14 cellular contexts compared by ENCODE assay signal in the genomic region with DNA sequence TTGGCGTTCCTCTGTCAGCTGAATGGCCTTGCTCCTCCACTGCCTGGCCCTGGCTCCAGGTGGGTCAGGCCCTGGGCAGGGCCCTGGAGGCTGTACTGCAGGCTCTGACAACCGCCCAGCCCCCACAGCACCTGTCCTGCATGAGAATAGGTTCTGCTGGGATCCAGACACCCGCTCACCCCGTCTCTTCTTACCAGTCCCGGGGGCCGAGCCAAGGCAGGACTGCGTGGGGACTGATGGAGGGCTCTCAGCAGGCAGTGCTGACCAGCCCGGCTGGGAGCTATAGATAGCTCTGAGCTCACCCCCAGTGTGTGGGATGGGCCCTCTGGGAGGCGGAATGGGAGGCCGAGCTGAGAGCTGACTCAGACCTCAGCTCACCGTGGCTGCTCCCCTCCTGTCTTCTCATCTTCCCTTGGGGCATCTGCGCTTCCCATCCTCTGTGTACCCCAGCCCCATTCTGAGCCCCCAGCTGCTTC. TPM values are rescaled to one million over a fixed set of nuclear protein-coding genes. Genes with fewer than 3 reads are reported as not detected.
DNase-seq lines count a peak whose midpoint lies in the region; FAIRE-seq and TF ChIP-seq lines count a peak whose summit lies in the region.
"Had no signal": no experiment of that assay in that cellular context is flagged by ENCODE, and none has a peak within 500 bp of the region (broad histone marks: within the 10 kb centered on the region; RNA-seq: fewer than 3 reads in every experiment).

No MANE protein-coding gene starts in this region.

- H3K56ac ChIP-seq in H1 (replicated peaks; ENCODE audit: insufficient read length, low read depth, low read length) = no peak overlapping the region
- no peak overlapping the region for H3K56ac ChIP-seq in mesendoderm (ENCODE audit: low read length)

- POLR2A ChIA-PET in H1 (lab: Charles Lee; ENCODE audit: partially characterized antibody) = interaction anchor here (1.0 to 1.5 kb wide), 10 partner anchors 8 to 108 kb away, joined by 3 to 6 read pairs (median 4); partner anchors contain the start of gene TULP3

- no peak for TF ChIP-seq EP300 in H1 (IDR thresholded peaks at IDR 0.05; ENCODE audit: borderline replicate concordance in 1 of 2, low read depth in 2 of 2, low read length in 2 of 2)

- no peak overlapping the region for H3K4ac ChIP-seq in H1 (replicated peaks; ENCODE audit: insufficient read length, low read depth, low read length)
- no peak overlapping the region for H3K4ac ChIP-seq in mesendoderm (ENCODE audit: low read depth, low read length)

- H3K79me2 ChIP-seq in H1 (ENCODE audit: control insufficient read depth in 1 of 2, insufficient read depth in 2 of 2, low read length in 2 of 2) (peaks cover 0 to 38% of the 10 kb centered on the region in 2 experiments; a peak in 2 of 4 replicates), mesendoderm (ENCODE audit: control insufficient read depth, insufficient read depth, low read length) (peaks cover 31% of the 10 kb centered on the region)

- no peaks in the 10 kb centered on the region for H3K23me2 ChIP-seq in H1 (ENCODE audit: low read depth, low read length)

- H2BK20ac ChIP-seq in H1 (ENCODE audit: low read length) = no peak overlapping the region

- peak; percentile 55 for FAIRE-seq in H1 (lab: Jason Lieb, UNC)
- FAIRE-seq: A204.1 had no signal

- H2AK5ac ChIP-seq in H1 (ENCODE audit: low read depth, low read length) = no peak overlapping the region
- H2AK5ac ChIP-seq in mesendoderm (ENCODE audit: low read length) = no peak overlapping the region

- DNase-seq in A172 (ENCODE audit: low spot score) (peak; percentile 72), NB4 (ENCODE audit: low read depth) (peak; percentile 47), H1 (ENCODE audit: low read depth in 1 of 2, low spot score in 2 of 2) (peak; percentile 51 to 74), mesendoderm (peak; percentile 79), NCI-H2171 treated with DMSO at 0.1 percent for 48 hours (lab: John Stamatoyannopoulos, UW) (no peak), mesenteric fat pad (ENCODE audit: low spot score) (no peak), SHP77 treated with DMSO at 0.1 percent for 48 hours (lab: John Stamatoyannopoulos, UW) (no peak), NCI-H524 (lab: John Stamatoyannopoulos, UW) (no peak)
- DNase-seq: activated naive CD4-positive, alpha-beta T cell; hippocampal formation; right lobe of liver; T-cell had no signal

- H3K4me3 ChIP-seq in NB4 (ENCODE audit: low read depth, low read length) (no peak overlapping the region), H1 (ENCODE audit: extremely low read depth in 1 of 4, insufficient read depth in 2 of 4, low read depth in 3 of 4, low read length in 4 of 4) (peak overlapping the region in 3 of 4 experiments; percentile 15 to 32 (median 31); a peak in 4 of 8 replicates), mesendoderm (ENCODE audit: low read length) (no peak overlapping the region)
- H3K4me3 ChIP-seq: right lobe of liver, tibial nerve had no signal

- H3K4me1 ChIP-seq in H1 (replicated peaks in 1 of 4; ENCODE audit: control insufficient read depth in 3 of 4, insufficient read depth in 4 of 4, low read length in 3 of 4) = peaks cover 0 to 35% (median 26%) of the 10 kb centered on the region in 4 experiments; a peak in 6 of 7 replicates
- no peaks in the 10 kb centered on the region for H3K4me1 ChIP-seq in mesendoderm (ENCODE audit: control insufficient read depth, low read depth, low read length)
- H3K4me1 ChIP-seq: right lobe of liver, tibial nerve had no signal

- 0 out of 2 replicates have a peak overlapping the region, but pooled peaks have one; percentile 51 for H3K18ac ChIP-seq in H1 (ENCODE audit: extremely low read depth, low read length)
- H3K18ac ChIP-seq in mesendoderm (ENCODE audit: low read length) = no peak overlapping the region

- no peak for TF ChIP-seq POLR2A in NB4 (IDR thresholded peaks at IDR 0.05; ENCODE audit: extremely low read depth, insufficient read length)
- TF ChIP-seq POLR2A in H1 (IDR thresholded peaks at IDR 0.05; ENCODE audit: control extremely low read depth in 1 of 2, low read depth in 2 of 2, low read length in 2 of 2) = peak in 1 of 2 experiments; percentile 33; a peak in 1 of 3 replicates

- no peak overlapping the region for H4K91ac ChIP-seq in H1 (replicated peaks; ENCODE audit: insufficient read length, low read length)

- H3K9ac ChIP-seq in H1 (replicated peaks in 1 of 4; ENCODE audit: extremely low read depth in 1 of 4, low read depth in 3 of 4, low read length in 3 of 4) (no peak overlapping the region; a peak in 1 of 7 replicates), mesendoderm (ENCODE audit: low read length) (no peak overlapping the region)

- H3K27ac ChIP-seq in H1 (ENCODE audit: low read depth, low read length) (peak overlapping the region; percentile 16; the same call in 1 of the 2 replicates), mesendoderm (ENCODE audit: low read depth, low read length) (peak overlapping the region; percentile 34)
- H3K27ac ChIP-seq: right lobe of liver, tibial nerve had no signal

- no peaks in the 10 kb centered on the region for H3K27me3 ChIP-seq in H1 (replicated peaks in 1 of 4; ENCODE audit: control insufficient read depth in 3 of 4, extremely low read depth in 1 of 4, insufficient read depth in 3 of 4, low read length in 3 of 4)
- no peaks in the 10 kb centered on the region for H3K27me3 ChIP-seq in mesendoderm (ENCODE audit: insufficient read depth, low read length, poor library complexity)
- H3K27me3 ChIP-seq: right lobe of liver, tibial nerve had no signal

- H3K4me2 ChIP-seq in H1 (ENCODE audit: insufficient read depth in 1 of 2, low read depth in 2 of 2, low read length in 2 of 2) (peak overlapping the region; percentile 9 to 52), mesendoderm (ENCODE audit: low read length) (no peak overlapping the region)

- H2BK5ac ChIP-seq in H1 (ENCODE audit: low read depth, low read length) = peak overlapping the region; percentile 78; the same call in 1 of the 2 replicates
- H2BK5ac ChIP-seq in mesendoderm (ENCODE audit: low read length) = no peak overlapping the region

- CTCF ChIA-PET in H1 (lab: Charles Lee; ENCODE audit: partially characterized antibody) = interaction anchor here (0.6 to 2.3 kb wide), 13 partner anchors 10 to 154 kb away, joined by 3 to 6 read pairs (median 3); no protein-coding TSS in a partner anchor

- H2BK12ac ChIP-seq in H1 (ENCODE audit: low read depth, low read length) = no peak overlapping the region

- H2BK120ac ChIP-seq in H1 (replicated peaks; ENCODE audit: low read depth, low read length) (no peak overlapping the region), mesendoderm (ENCODE audit: low read depth, low read length) (no peak overlapping the region)

- no peaks in the 10 kb centered on the region for H3K9me3 ChIP-seq in H1 (ENCODE audit: insufficient read depth in 2 of 2, low read depth in 1 of 2, low read length in 1 of 2)
- H3K9me3 ChIP-seq: right lobe of liver, tibial nerve had no signal

- WGBS in H1 (ENCODE audit: extremely low coverage in 1 of 2, insufficient coverage in 1 of 2, insufficient read length in 1 of 2, insufficient replicate concordance in 2 of 2, low coverage in 1 of 2, low lambda C conversion rate in 2 of 2, missing lambda C conversion rate in 1 of 2), 2 experiments = 31% methylated on average over 12 of the region's 12 CpGs; no CpG with 5 or more reads in 1 of the 2 experiments
- no CpG with 5 or more reads among the region's 12 CpGs for WGBS in mesendoderm (ENCODE audit: extremely low coverage, insufficient coverage, low lambda C conversion rate)

- H3K79me1 ChIP-seq in H1 (ENCODE audit: low read depth, low read length) (peaks cover 15% of the 10 kb centered on the region), mesendoderm (ENCODE audit: low read length) (peaks cover 22% of the 10 kb centered on the region)

- H3K36me3 ChIP-seq in H1 (ENCODE audit: control insufficient read depth in 2 of 4, insufficient read depth in 4 of 4, low read length in 3 of 4) = peaks cover 0 to 10% (median 5%) of the 10 kb centered on the region in 4 experiments; a peak in 6 of 8 replicates
- H3K36me3 ChIP-seq in mesendoderm (ENCODE audit: control insufficient read depth, insufficient read depth, low read length) = peaks cover 4% of the 10 kb centered on the region
- H3K36me3 ChIP-seq: right lobe of liver, tibial nerve had no signal

- no peak overlapping the region for H3K23ac ChIP-seq in H1 (ENCODE audit: insufficient read length)
- no peak overlapping the region for H3K23ac ChIP-seq in mesendoderm (ENCODE audit: low read length)

- no peak overlapping the region for H3K14ac ChIP-seq in H1 (ENCODE audit: insufficient read length)

- no peak overlapping the region for H2AFZ ChIP-seq in H1 (ENCODE audit: low read length)

- H2BK15ac ChIP-seq in H1 (ENCODE audit: low read length) = no peak overlapping the region
- no peak overlapping the region for H2BK15ac ChIP-seq in mesendoderm (replicated peaks; ENCODE audit: low read depth)

- TF ChIP-seq CTCF in NB4 (IDR thresholded peaks at IDR 0.05; ENCODE audit: low read depth, low read length) (no peak), H1 (IDR thresholded peaks at IDR 0.05; ENCODE audit: control extremely low read depth in 1 of 3, insufficient read depth in 1 of 3, low read depth in 1 of 3, low read length in 3 of 3) (no peak)

- TF ChIP-seq RAD21 in H1 (IDR thresholded peaks at IDR 0.05 in 1 of 2, conservative IDR thresholded peaks at IDR 0.05 in 1 of 2; ENCODE audit: low read depth in 2 of 2, low read length in 2 of 2) = 0 out of 4 replicates have a peak, but pooled peaks of 1 of the 2 experiments have one; percentile 2

- peaks cover 4 to 27% of the 10 kb centered on the region in 2 experiments for H4K20me1 ChIP-seq in H1 (replicated peaks in 1 of 2; ENCODE audit: control insufficient read depth in 1 of 2, insufficient read depth in 2 of 2, low read length in 2 of 2)

- H4K5ac ChIP-seq in H1 (ENCODE audit: insufficient read length, low read depth, low read length) (no peak overlapping the region), mesendoderm (ENCODE audit: low read length) (no peak overlapping the region)

- 0 out of 2 replicates have a peak overlapping the region, but pooled peaks have one; percentile 4 for H4K8ac ChIP-seq in H1 (ENCODE audit: extremely low read depth, insufficient read depth, low read length)
- no peak overlapping the region for H4K8ac ChIP-seq in mesendoderm (ENCODE audit: low read depth, low read length)

TF ChIP-seq in H1, 55 proteins besides CTCF, POLR2A, EP300 and RAD21 (continues in another document):
- TF ChIP-seq POU5F1 (IDR thresholded peaks at IDR 0.05; ENCODE audit: low read depth, low read length) = peak; percentile 84

RNA-seq across cellular contexts. Expression of gene TEAD4, which starts 39.6 kb away (rescaled TPM):
- 9.4 and 17.2 TPM in 2 replicates for total RNA-seq in A172 (2014; rRNA removed; shearing (Covaris generic))
- total RNA-seq in H1 (2021; fragmentation: NEBNext Ultra II Directional; extraction: Animal tissue kit (Norgen Biotek cat#: 25700)) = 116 TPM in 2 replicates
- 56.7 and 90.1 TPM in 2 replicates for polyA plus RNA-seq in H1 (2011; rRNA removed)
- polyA plus RNA-seq in H1 (2011; cell fraction: cytosol; rRNA removed) = 73.5 TPM
- 80.7 TPM for polyA plus RNA-seq in H1 (2011; cell fraction: nucleus; rRNA removed)
- polyA plus RNA-seq in H1 (2012, experiment 1 of 2) = 61.3 to 87.1 TPM (median 74.6 TPM) in 4 replicates
- polyA plus RNA-seq in H1 (2012, experiment 2 of 2) = 80.7 TPM
- 69.8 TPM for polyA plus RNA-seq in H1 (2013, experiment 1 of 2)
- 72.8 TPM for polyA plus RNA-seq in H1 (2013, experiment 2 of 2)
- polyA minus RNA-seq in H1 (2011; rRNA and poly(A)+ RNA removed) = 53.3 and 61.0 TPM in 2 replicates
- polyA minus RNA-seq in H1 (2011; cell fraction: cytosol; rRNA and poly(A)+ RNA removed) = 73.5 TPM
- polyA minus RNA-seq in H1 (2011; cell fraction: nucleus; rRNA and poly(A)+ RNA removed) = 47.6 TPM
- polyA plus RNA-seq in mesendoderm (2013, experiment 1 of 2) = 110 TPM
- polyA plus RNA-seq in mesendoderm (2013, experiment 2 of 2) = 112 TPM
- total RNA-seq in mesenteric fat pad = 19.2 TPM

Comparison
In these comparisons a context has a peak if more than half of its experiments do, and no peak if none do; other contexts are left out.
1. DNase-seq: peak in A172 (single experiment), NB4 (single experiment), H1 (2 of 2) and mesendoderm (single experiment); none in NCI-H2171 treated with DMSO at 0.1 percent for 48 hours (single experiment), mesenteric fat pad (single experiment), SHP77 treated with DMSO at 0.1 percent for 48 hours (single experiment) and NCI-H524 (0 of 2).
2. H3K4me3 ChIP-seq: peak in H1 (3 of 4); none in NB4 (single experiment) and mesendoderm (single experiment).